Comparison of ENCODE assay signal across 21 cellular contexts in the genomic region with DNA sequence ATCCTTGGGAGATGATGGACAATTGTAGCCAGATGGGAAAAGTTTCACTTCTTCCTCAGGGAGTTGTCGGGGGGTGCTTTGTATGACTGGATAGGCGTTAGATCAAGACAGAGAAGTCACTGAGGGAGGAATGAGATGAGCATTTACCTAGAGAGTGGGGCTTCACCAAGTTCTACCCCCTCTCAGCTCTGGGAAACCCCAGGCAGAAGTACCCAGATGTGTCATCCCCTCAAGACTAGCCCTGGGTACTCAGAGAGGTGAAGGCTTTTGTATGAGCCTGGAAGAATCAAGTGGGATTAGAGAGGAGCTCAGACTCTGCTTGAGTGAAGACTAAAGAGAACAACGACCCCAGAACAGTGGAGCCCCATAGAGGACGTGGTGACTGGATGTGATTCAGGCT. TPM values are rescaled to one million over a fixed set of nuclear protein-coding genes. Genes with fewer than 3 reads are reported as not detected.
DNase-seq lines count a peak whose midpoint lies in the region; ATAC-seq and TF ChIP-seq lines count a peak whose summit lies in the region.
"Had no signal": no experiment of that assay in that cellular context is flagged by ENCODE, and none has a peak within 500 bp of the region (broad histone marks: within the 10 kb centered on the region; RNA-seq: fewer than 3 reads in every experiment).

No MANE protein-coding gene starts in this region.

- H3K4me1 ChIP-seq in thyroid gland, result no peaks in the 10 kb centered on the region
- H3K4me1 ChIP-seq: sigmoid colon had no signal

- no peak overlapping the region for H3K27ac ChIP-seq in thyroid gland
- H3K27ac ChIP-seq: sigmoid colon had no signal

- no peaks in the 10 kb centered on the region for H3K9me3 ChIP-seq in thyroid gland
- H3K9me3 ChIP-seq: mucosa of descending colon, sigmoid colon had no signal

- WGBS in thyroid gland, 2 donors, result 71 to 78% methylated on average over 4 of the region's 4 CpGs

- no peaks in the 10 kb centered on the region for H3K36me3 ChIP-seq in thyroid gland
- H3K36me3 ChIP-seq: sigmoid colon had no signal

- no peaks in the 10 kb centered on the region for H3K27me3 ChIP-seq in thyroid gland
- H3K27me3 ChIP-seq: sigmoid colon had no signal

- H3K4me3 ChIP-seq in GM12865 (ENCODE audit: low read depth, low read length) (no peak overlapping the region), thyroid gland (replicated peaks in 1 of 3) (no peak overlapping the region)
- H3K4me3 ChIP-seq: mucosa of descending colon, sigmoid colon had no signal

- intact Hi-C loops in left ventricle myocardium superior (cut with micrococcal nuclease), result no loop called here
- intact Hi-C loops in thyroid gland (cut with DNase I), result no loop called here

- DNase-seq in GM12865 (ENCODE audit: low read depth) (peak; percentile 58), NCI-H2227 (lab: John Stamatoyannopoulos, UW; ENCODE audit: unreplicated experiment) (no peak), ACHN (no peak), left ventricle myocardium superior (no peak), thyroid gland (no peak)
- DNase-seq: activated effector memory CD4-positive, alpha-beta T cell treated with Interleukin-2 at 50 U/mL for 16 hours; amygdala; endodermal cell; KG1; mucosa of descending colon; NCI-H1092; nucleus accumbens; sigmoid colon; stimulated activated CD4-positive, alpha-beta T cell treated with anti-CD3 and anti-CD28 coated beads, Interleukin-2, amount 100 ng/mL, for 24 hours; T-helper 1 cell had no signal

- in situ Hi-C loops in ACHN (cut with HindIII; ENCODE audit: low pct_ligation_motif_present, low pct_unique_long_range_greater_than_20kb, low sequenced_read_pairs), result no loop called here

- ATAC-seq in GM19035 (IDR thresholded peaks at IDR 0.05; ENCODE audit: unreplicated experiment) (peak; percentile 67), HG02588 (IDR thresholded peaks at IDR 0.05; ENCODE audit: unreplicated experiment) (peak; percentile 76), HG03342 (IDR thresholded peaks at IDR 0.05; ENCODE audit: unreplicated experiment) (peak; percentile 75), left ventricle myocardium superior (no peak)
- ATAC-seq: mucosa of descending colon, WTC11 had no signal

- TF ChIP-seq CTCF in GM12865 (IDR thresholded peaks at IDR 0.05; ENCODE audit: insufficient read depth, low read depth, low read length, missing control alignments) (no peak), thyroid gland (IDR thresholded peaks at IDR 0.05) (no peak)

- TF ChIP-seq POLR2A in thyroid gland (IDR thresholded peaks at IDR 0.05), result no peak

RNA-seq across cellular contexts. Expression of a gene that starts 1.9 kb away (rescaled TPM):
- total RNA-seq in left ventricle myocardium superior (not detected), thyroid gland (not detected)
- total RNA-seq: activated CD8-positive, alpha-beta memory T cell treated with anti-CD3 and anti-CD28 coated beads for 36 hours; cerebellum; mucosa of descending colon; sigmoid colon had no signal

RNA-seq across cellular contexts. Expression of a gene that starts 7.1 kb away (rescaled TPM):
- total RNA-seq in left ventricle myocardium superior (not detected), thyroid gland (not detected)
- total RNA-seq: activated CD8-positive, alpha-beta memory T cell treated with anti-CD3 and anti-CD28 coated beads for 36 hours; cerebellum; endodermal cell; mucosa of descending colon; sigmoid colon; WTC11 had no signal

RNA-seq across cellular contexts. Expression of a gene that starts 18.4 kb away (rescaled TPM):
- total RNA-seq in left ventricle myocardium superior, result not detected
- not detected for total RNA-seq in thyroid gland
- total RNA-seq: activated CD8-positive, alpha-beta memory T cell treated with anti-CD3 and anti-CD28 coated beads for 36 hours; cerebellum; endodermal cell; mucosa of descending colon; sigmoid colon had no signal

RNA-seq across cellular contexts. Expression of a gene that starts 33.5 kb away (rescaled TPM):
- total RNA-seq in left ventricle myocardium superior, result not detected
- total RNA-seq in thyroid gland, result under 1 TPM in 1 of 4 donors, not detected in 3; 0.27 TPM
- total RNA-seq: activated CD8-positive, alpha-beta memory T cell treated with anti-CD3 and anti-CD28 coated beads for 36 hours; cerebellum; endodermal cell; mucosa of descending colon; sigmoid colon had no signal
